Comparison of ENCODE assay signal across 8 cellular contexts in genomic region chr19:35903550-35904179, GRCh38. TPM values are rescaled to one million over a fixed set of nuclear protein-coding genes. Genes with fewer than 3 reads are reported as not detected.
DNase-seq lines count a peak whose midpoint lies in the region; TF ChIP-seq lines count a peak whose summit lies in the region.

No MANE protein-coding gene starts in this region.

- intact Hi-C loops in MCF 10A (cut with micrococcal nuclease): no loop called here

- POLR2A ChIA-PET in MCF 10A (lab: Yijun Ruan, JAX): interaction anchor here (0.8 kb wide), 1 partner anchor 31 kb away, joined by 3 read pairs; no protein-coding TSS in a partner anchor

- no peaks in the 10 kb centered on the region for H3K9me3 ChIP-seq in DOHH2 (ENCODE audit: control insufficient read depth, insufficient read depth, low read length)

- DNase-seq in H4 (ENCODE audit: low spot score): peak; percentile 90
- peak; percentile 4 for DNase-seq in NCI-H128 (lab: John Stamatoyannopoulos, UW; ENCODE audit: unreplicated experiment)
- peak; percentile 45 for DNase-seq in MCF 10A (ENCODE audit: unreplicated experiment)
- DNase-seq in inferior parietal cortex (ENCODE audit: extremely low spot score): peak; percentile 23
- DNase-seq in stimulated activated CD4-positive, alpha-beta T cell treated with anti-CD3 and anti-CD28 coated beads, Interleukin-15, amount 100 ng/mL, for 24 hours: peak; percentile 92
- DNase-seq in superior temporal gyrus (ENCODE audit: extremely low spot score): no peak

- CTCF ChIA-PET in MCF 10A (lab: Yijun Ruan, JAX): no interaction called here

- peak overlapping the region; percentile 63 for H3K4me3 Mint-ChIP-seq in MCF 10A (ENCODE audit: unreplicated experiment)

- peaks cover 26% of the 10 kb centered on the region for H3F3A ChIP-seq in DOHH2 (ENCODE audit: control insufficient read depth, insufficient read depth)

- H3K36me3 ChIP-seq in DOHH2 (ENCODE audit: control insufficient read depth, low read length): peaks cover 10% of the 10 kb centered on the region

- H3K27me3 ChIP-seq in DOHH2 (ENCODE audit: control insufficient read depth, low read length): no peaks in the 10 kb centered on the region

- peak overlapping the region; percentile 94 for H3K27ac ChIP-seq in DOHH2 (ENCODE audit: low read depth, low read length)
- peak overlapping the region; percentile 52; the same call in 1 of the 2 replicates for H3K27ac ChIP-seq in VCaP

- H3K79me2 ChIP-seq in DOHH2 (ENCODE audit: control insufficient read depth, low read length): peaks cover 34% of the 10 kb centered on the region

- H3K4me1 Mint-ChIP-seq in MCF 10A (ENCODE audit: insufficient read depth, unreplicated experiment): peaks cover 16% of the 10 kb centered on the region

- no peaks in the 10 kb centered on the region for H3K36me3 Mint-ChIP-seq in MCF 10A (ENCODE audit: insufficient read depth, unreplicated experiment)

- no peaks in the 10 kb centered on the region for H3K9me3 Mint-ChIP-seq in MCF 10A (ENCODE audit: unreplicated experiment)

- H4K20me1 ChIP-seq in DOHH2 (ENCODE audit: control insufficient read depth, insufficient read depth, low read depth, low read length): peaks cover 3% of the 10 kb centered on the region

- H3K27ac Mint-ChIP-seq in MCF 10A (ENCODE audit: low read depth, unreplicated experiment): peak overlapping the region; percentile 81

- H3K4me1 ChIP-seq in DOHH2 (ENCODE audit: control insufficient read depth, low read length): peaks cover 56% of the 10 kb centered on the region

- TF ChIP-seq CTCF in DOHH2 (IDR thresholded peaks at IDR 0.05; ENCODE audit: low read depth, low read length, poor library complexity, severe bottlenecking) (no peak), VCaP (conservative IDR thresholded peaks at IDR 0.05) (no peak), MCF 10A (IDR thresholded peaks at IDR 0.05; ENCODE audit: unreplicated experiment) (no peak)

- no peaks in the 10 kb centered on the region for H3K27me3 Mint-ChIP-seq in MCF 10A (ENCODE audit: insufficient read depth, unreplicated experiment)

- peak overlapping the region; percentile 87 for H3K4me3 ChIP-seq in DOHH2 (ENCODE audit: low read length)

- peak overlapping the region; percentile 99 for H3K4me2 ChIP-seq in DOHH2 (ENCODE audit: low read length)

- BruUV-seq in MCF 10A (replicated peaks; lab: Mats Ljungman, UMichigan): no TSS peak

- H3K9me2 ChIP-seq in DOHH2 (replicated peaks; ENCODE audit: control insufficient read depth, low read length): no peaks in the 10 kb centered on the region

RNA-seq across cellular contexts. Expression of gene HCST, which starts 1.3 kb away (rescaled TPM):
- not detected in 2 replicates for total RNA-seq in H4 (2014; rRNA removed; shearing (Covaris generic))
- total RNA-seq in MCF 10A (2022): not detected in 2 replicates

RNA-seq across cellular contexts. Expression of gene NFKBID, which starts 3.3 kb away (rescaled TPM):
- total RNA-seq in H4 (2014; rRNA removed; shearing (Covaris generic)): 1.4 and 1.8 TPM in 2 replicates
- 6.4 and 8.4 TPM in 2 replicates for total RNA-seq in MCF 10A (2022)

RNA-seq across cellular contexts. Expression of gene TYROBP, which starts 4.4 kb away (rescaled TPM):
- not detected in 2 replicates for total RNA-seq in H4 (2014; rRNA removed; shearing (Covaris generic))
- total RNA-seq in MCF 10A (2022): not detected in 2 replicates

RNA-seq across cellular contexts. Expression of gene LRFN3, which starts 32.5 kb away (rescaled TPM):
- total RNA-seq in H4 (2014; rRNA removed; shearing (Covaris generic)): 4.6 and 5.6 TPM in 2 replicates
- 7.4 and 10.1 TPM in 2 replicates for total RNA-seq in MCF 10A (2022)

RNA-seq across cellular contexts. Expression of gene APLP1, which starts 35.3 kb away (rescaled TPM):
- total RNA-seq in H4 (2014; rRNA removed; shearing (Covaris generic)): 28.7 and 45.8 TPM in 2 replicates
- 1.3 and 2.4 TPM in 2 replicates for total RNA-seq in MCF 10A (2022)
